Comparison of ENCODE assay signal across 8 cellular contexts in genomic region chr16:2752035-2752849, GRCh38. TPM values are rescaled to one million over a fixed set of nuclear protein-coding genes. Genes with fewer than 3 reads are reported as not detected.
DNase-seq lines count a peak whose midpoint lies in the region; ATAC-seq and TF ChIP-seq lines count a peak whose summit lies in the region.

Gene SRRM2 (plus strand): TSS chr16:2752638. CDS start chr16:2756365, 3,727 bp downstream.

- DNase-seq in NCI-H187 (lab: John Stamatoyannopoulos, UW): peak; percentile 95 to 100
- DNase-seq in T-helper 17 cell: peak; percentile 88 to 90 (median 89)
- DNase-seq in amygdala (lab: John Stamatoyannopoulos, UW): peak; percentile 61 to 99 (median 91)
- DNase-seq in left ventricle myocardium inferior: peak; percentile 96
- DNase-seq in progenitor cell of endocrine pancreas (ENCODE audit: low spot score, unreplicated experiment): peak; percentile 84
- DNase-seq in upper lobe of right lung: peak; percentile 98

- no peaks in the 10 kb centered on the region for H3K9me3 Mint-ChIP-seq in progenitor cell of endocrine pancreas (ENCODE audit: low read depth)

- H3K4me3 Mint-ChIP-seq in T-helper 17 cell (peak within 1 kb of the TSS; percentile 95), progenitor cell of endocrine pancreas (ENCODE audit: low read depth) (peak within 1 kb of the TSS; percentile 93)

- TF ChIP-seq CTCF in left ventricle myocardium inferior (IDR thresholded peaks at IDR 0.05; ENCODE audit: borderline replicate concordance): no peak
- no peak for TF ChIP-seq CTCF in progenitor cell of endocrine pancreas (IDR thresholded peaks at IDR 0.05; ENCODE audit: unreplicated experiment)
- TF ChIP-seq CTCF in upper lobe of right lung (IDR thresholded peaks at IDR 0.05): no peak

- H3K27ac Mint-ChIP-seq in T-helper 17 cell: peak within 1 kb of the TSS; percentile 97
- peak within 1 kb of the TSS; percentile 100 for H3K27ac Mint-ChIP-seq in progenitor cell of endocrine pancreas

- H3K36me3 Mint-ChIP-seq in T-helper 17 cell (ENCODE audit: low read depth) (peaks cover 20% of the 10 kb centered on the region), progenitor cell of endocrine pancreas (ENCODE audit: insufficient read depth) (peaks cover 15% of the 10 kb centered on the region)

- H3K9me3 ChIP-seq in T-helper 17 cell (ENCODE audit: control insufficient read depth, low read length, poor library complexity, severe bottlenecking): no peaks in the 10 kb centered on the region
- no peaks in the 10 kb centered on the region for H3K9me3 ChIP-seq in left ventricle myocardium inferior (replicated peaks)
- no peaks in the 10 kb centered on the region for H3K9me3 ChIP-seq in upper lobe of right lung

- ATAC-seq in GM18502 (IDR thresholded peaks at IDR 0.05; ENCODE audit: poor library complexity, unreplicated experiment) (peak; percentile 79), HG02943 (IDR thresholded peaks at IDR 0.05; ENCODE audit: low read depth, unreplicated experiment) (peak; percentile 75), T-helper 17 cell (peak; percentile 87), upper lobe of right lung (peak; percentile 95)

- intact Hi-C loops in left ventricle myocardium inferior (cut with micrococcal nuclease): no loop called here
- intact Hi-C loops in upper lobe of right lung (cut with DNase I): no loop called here

- H3K4me1 Mint-ChIP-seq in T-helper 17 cell (peaks cover 41% of the 10 kb centered on the region), progenitor cell of endocrine pancreas (ENCODE audit: low read depth) (peaks cover 42% of the 10 kb centered on the region)

- H3K27me3 ChIP-seq in left ventricle myocardium inferior (ENCODE audit: low read depth): no peaks in the 10 kb centered on the region
- H3K27me3 ChIP-seq in upper lobe of right lung: no peaks in the 10 kb centered on the region

- H3K27ac ChIP-seq in left ventricle myocardium inferior (replicated peaks) (peak within 1 kb of the TSS; percentile 99), upper lobe of right lung (peak within 1 kb of the TSS; percentile 99)

- H3K27me3 Mint-ChIP-seq in T-helper 17 cell (no peaks in the 10 kb centered on the region), progenitor cell of endocrine pancreas (no peaks in the 10 kb centered on the region)

- H3K36me3 ChIP-seq in left ventricle myocardium inferior (peaks cover 4% of the 10 kb centered on the region), upper lobe of right lung (peaks cover 11% of the 10 kb centered on the region)

- H3K4me3 ChIP-seq in left ventricle myocardium inferior: peak within 1 kb of the TSS; percentile 82
- H3K4me3 ChIP-seq in upper lobe of right lung: peak within 1 kb of the TSS; percentile 99

- H3K4me1 ChIP-seq in left ventricle myocardium inferior (peaks cover 59% of the 10 kb centered on the region), upper lobe of right lung (peaks cover 38% of the 10 kb centered on the region)

RNA-seq across cellular contexts. Expression of gene SRRM2, which starts in this region (rescaled TPM):
- total RNA-seq in T-helper 17 cell: 1,000 to 10,000 TPM; 1,185 to 1,285 TPM
- total RNA-seq in left ventricle myocardium inferior: 251 TPM
- 817 and 838 TPM in 2 replicates for total RNA-seq in progenitor cell of endocrine pancreas
- total RNA-seq in upper lobe of right lung: 660 TPM

Comparison
In these comparisons a context has a peak if more than half of its experiments do, and no peak if none do; other contexts are left out.
1. Peak in every context shown above with its lines: DNase-seq, ATAC-seq, H3K4me3 ChIP-seq and H3K27ac ChIP-seq.